Comparison of ENCODE assay signal across 8 cellular contexts in genomic region chr3:115040673-115041286, GRCh38.
A peak's percentile ranks its signal among the peaks of the same experiment; 100 is the strongest.
DNase-seq lines count a peak whose midpoint lies in the region; FAIRE-seq and TF ChIP-seq lines count a peak whose summit lies in the region.

No MANE protein-coding gene starts in this region.

- H3K79me2 ChIP-seq in keratinocyte (ENCODE audit: control insufficient read depth, insufficient read depth, low read length), result no peaks in the 10 kb centered on the region

- no peak for FAIRE-seq in keratinocyte (lab: Jason Lieb, UNC)

- no peak overlapping the region for H3K9ac ChIP-seq in keratinocyte (ENCODE audit: control insufficient read depth, extremely low read depth, insufficient read depth, low read length)

- H3K9me3 ChIP-seq in HEK293 (ENCODE audit: control insufficient read depth, insufficient read depth, low read depth, low read length) (no peaks in the 10 kb centered on the region), ascending aorta (no peaks in the 10 kb centered on the region), keratinocyte (ENCODE audit: control insufficient read depth, low read depth, low read length) (no peaks in the 10 kb centered on the region)

- no peak overlapping the region for H3K4me3 ChIP-seq in HEK293 (ENCODE audit: low read depth, low read length)
- no peak overlapping the region for H3K4me3 ChIP-seq in ascending aorta
- no peak overlapping the region for H3K4me3 ChIP-seq in keratinocyte (ENCODE audit: control insufficient read depth in 2 of 3, extremely low read depth in 1 of 3, insufficient read depth in 2 of 3, low read depth in 1 of 3, low read length in 3 of 3)

- intact Hi-C loops in ascending aorta (cut with DNase I), result loop anchor here (10.0 kb wide), 1 partner anchor 104 kb away; the partner anchor contains the start of gene ZBTB20

- H3K4me2 ChIP-seq in keratinocyte (ENCODE audit: control insufficient read depth, extremely low read depth, insufficient read depth, low read depth, low read length), result no peak overlapping the region

- no peaks in the 10 kb centered on the region for H3K36me3 ChIP-seq in HEK293 (ENCODE audit: control insufficient read depth in 2 of 2, insufficient read depth in 1 of 2, low read length in 2 of 2)
- no peaks in the 10 kb centered on the region for H3K36me3 ChIP-seq in ascending aorta
- H3K36me3 ChIP-seq in keratinocyte (ENCODE audit: control insufficient read depth in 2 of 2, extremely low read depth in 1 of 2, insufficient read depth in 2 of 2, low read length in 2 of 2), result no peaks in the 10 kb centered on the region

- CTCF ChIA-PET in HEK293 (lab: Yijun Ruan, JAX), result interaction anchor here (0.7 to 1.4 kb wide), 2 partner anchors 10 to 56 kb away, joined by 4 to 6 read pairs; no protein-coding TSS in a partner anchor

- TF ChIP-seq CTCF in HEK293 (tag by site-specific recombination; IDR thresholded peaks at IDR 0.05) (no peak), ascending aorta (IDR thresholded peaks at IDR 0.05) (peak; percentile 26 to 58 (median 51)), keratinocyte (optimal IDR thresholded peaks at IDR 0.05 in 1 of 3, IDR thresholded peaks at IDR 0.05 in 1 of 3, conservative IDR thresholded peaks at IDR 0.05 in 1 of 3; ENCODE audit: extremely low read depth in 1 of 3, insufficient read depth in 2 of 3, low read length in 3 of 3) (peak; percentile 59 to 62 (median 60))

- H3K27ac ChIP-seq in HEK293 (ENCODE audit: extremely low read depth, low read depth, low read length) (no peak overlapping the region), ascending aorta (no peak overlapping the region), keratinocyte (ENCODE audit: control insufficient read depth, insufficient read depth, low read length) (no peak overlapping the region)

- dilution Hi-C loops in keratinocyte (cut with MboI; ENCODE audit: extremely low pct_ligation_motif_present, low sequenced_read_pairs), result no loop called here

- POLR2A ChIA-PET in HEK293 (lab: Yijun Ruan, JAX), result no interaction called here

- H3K27me3 ChIP-seq in ascending aorta (no peaks in the 10 kb centered on the region), keratinocyte (ENCODE audit: control insufficient read depth, extremely low read depth, insufficient read depth, low read length) (no peaks in the 10 kb centered on the region)

- H2AFZ ChIP-seq in keratinocyte (ENCODE audit: control insufficient read depth, low read length), result no peak overlapping the region

- no peaks in the 10 kb centered on the region for H3K9me1 ChIP-seq in keratinocyte (ENCODE audit: control insufficient read depth, extremely low read depth, insufficient read depth, low read length)

- no peaks in the 10 kb centered on the region for H3K4me1 ChIP-seq in HEK293 (ENCODE audit: control insufficient read depth, insufficient read depth, low read length)
- peaks cover 0 to 8% of the 10 kb centered on the region in 2 donors for H3K4me1 ChIP-seq in ascending aorta
- no peaks in the 10 kb centered on the region for H3K4me1 ChIP-seq in keratinocyte (ENCODE audit: control insufficient read depth, extremely low read depth, insufficient read depth, low read length)

- no peaks in the 10 kb centered on the region for H4K20me1 ChIP-seq in keratinocyte (ENCODE audit: control insufficient read depth, extremely low read depth, insufficient read depth, low read length)

- peak; percentile 21 to 50 (median 33) for DNase-seq in NCI-H1417 (lab: John Stamatoyannopoulos, UW)
- DNase-seq in NCI-H1417 treated with DMSO at 0.1 percent for 48 hours (lab: John Stamatoyannopoulos, UW), result no peak
- DNase-seq in OCI-M2 (lab: John Stamatoyannopoulos, UW; ENCODE audit: unreplicated experiment), result peak; percentile 13
- DNase-seq in ascending aorta (ENCODE audit: low spot score in 2 of 2), result peak in 1 of 2 donors; percentile 61
- DNase-seq in keratinocyte (ENCODE audit: low read depth, low spot score), result no peak
- peak; percentile 8 for DNase-seq in stimulated activated CD8-positive, alpha-beta memory T cell treated with anti-CD3 and anti-CD28 coated beads, Interleukin-12 subunit alpha, Interleukin-12 subunit beta, amount 100 ng/mL, for 1 hour (ENCODE audit: low read depth)
- DNase-seq in kidney glomerular epithelial cell (lab: John Stamatoyannopoulos, UW), result no peak

TF ChIP-seq in HEK293, 187 proteins besides CTCF, POLR2A, EP300 and RAD21:
- no peak for TF ChIP-seq ZNF423 (tag by site-specific recombination; IDR thresholded peaks at IDR 0.05)
- peak; percentile 26 for TF ChIP-seq ZNF654 (tag by site-specific recombination; IDR thresholded peaks at IDR 0.05; ENCODE audit: low read depth)

Comparison
In these comparisons a context has a peak if more than half of its experiments do, and no peak if none do; other contexts are left out.
1. DNase-seq: peak in NCI-H1417 (3 of 3), OCI-M2 (single experiment) and stimulated activated CD8-positive, alpha-beta memory T cell treated with anti-CD3 and anti-CD28 coated beads, Interleukin-12 subunit alpha, Interleukin-12 subunit beta, amount 100 ng/mL, for 1 hour (single experiment); none in NCI-H1417 treated with DMSO at 0.1 percent for 48 hours (single experiment), keratinocyte (single experiment) and kidney glomerular epithelial cell (single experiment).